Comparison of ENCODE assay signal across 27 cellular contexts in the genomic region with DNA sequence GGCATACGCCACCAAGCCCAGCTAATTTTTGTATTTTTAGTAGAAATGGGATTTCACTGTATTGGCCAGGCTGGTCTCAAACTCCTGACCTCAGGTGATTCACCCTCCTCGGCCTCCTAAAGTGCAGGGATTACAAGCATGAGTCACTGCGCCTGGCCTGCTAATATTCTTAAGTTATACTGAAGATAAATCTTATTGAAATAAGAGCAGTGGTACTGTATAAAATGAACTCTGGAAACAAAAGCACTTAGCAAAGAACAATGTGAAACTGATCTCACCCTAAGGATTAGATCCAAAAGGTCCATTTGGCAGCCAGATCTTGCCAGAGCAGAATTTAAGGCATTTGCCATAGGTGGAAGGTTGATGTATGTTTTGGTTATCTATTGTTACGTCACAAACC. TPM values are rescaled to one million over a fixed set of nuclear protein-coding genes. Genes with fewer than 3 reads are reported as not detected.
A peak's percentile ranks its signal among the peaks of the same experiment; 100 is the strongest.
DNase-seq lines count a peak whose midpoint lies in the region; ATAC-seq, FAIRE-seq and TF ChIP-seq lines count a peak whose summit lies in the region.
"Had no signal": no experiment of that assay in that cellular context is flagged by ENCODE, and none has a peak within 500 bp of the region (broad histone marks: within the 10 kb centered on the region; RNA-seq: fewer than 3 reads in every experiment).

No MANE protein-coding gene starts in this region.

- H2AFZ ChIP-seq in SK-N-SH (ENCODE audit: low read depth): no peak overlapping the region
- H2AFZ ChIP-seq in endothelial cell of umbilical vein (ENCODE audit: low read depth, low read length): no peak overlapping the region
- H2AFZ ChIP-seq: hepatocyte, neural progenitor cell had no signal

- H3K27me3 ChIP-seq in SK-N-SH (ENCODE audit: insufficient read depth): no peaks in the 10 kb centered on the region
- H3K27me3 ChIP-seq in endothelial cell of umbilical vein (ENCODE audit: control insufficient read depth in 2 of 2, insufficient read depth in 2 of 2, low read length in 2 of 2): no peaks in the 10 kb centered on the region
- H3K27me3 ChIP-seq in gastrocnemius medialis: no peaks in the 10 kb centered on the region
- H3K27me3 ChIP-seq: cardiac muscle cell, gastroesophageal sphincter, hepatocyte, neural progenitor cell, sigmoid colon had no signal

- H3K9me3 ChIP-seq in SK-N-SH: no peaks in the 10 kb centered on the region
- H3K9me3 ChIP-seq in endothelial cell of umbilical vein (replicated peaks; ENCODE audit: control insufficient read depth, insufficient read depth, low read length): no peaks in the 10 kb centered on the region
- H3K9me3 ChIP-seq in gastrocnemius medialis: no peaks in the 10 kb centered on the region
- H3K9me3 ChIP-seq: Caco-2, gastroesophageal sphincter, sigmoid colon had no signal

- H3K27ac ChIP-seq in SK-N-SH (ENCODE audit: low read depth in 2 of 2, low read length in 1 of 2): peak overlapping the region in 1 of 2 experiments; percentile 33; a peak in 2 of 4 replicates
- H3K27ac ChIP-seq in endothelial cell of umbilical vein (ENCODE audit: insufficient read depth, low read depth, low read length): no peak overlapping the region
- H3K27ac ChIP-seq in gastrocnemius medialis: peak overlapping the region; percentile 72 to 86 (median 82)
- H3K27ac ChIP-seq: C4-2B, cardiac muscle cell, gastroesophageal sphincter, hepatocyte, neural progenitor cell, sigmoid colon, VCaP had no signal

- H3K27me3 Mint-ChIP-seq in naive thymus-derived CD8-positive, alpha-beta T cell: no peaks in the 10 kb centered on the region
- peaks cover 2% of the 10 kb centered on the region for H3K27me3 Mint-ChIP-seq in activated CD4-positive, alpha-beta memory T cell treated with anti-CD3 and anti-CD28 coated beads for 36 hours
- H3K27me3 Mint-ChIP-seq: activated T-cell treated with anti-CD3 and anti-CD28 coated beads, Interleukin-2, amount 50 U/mL, for 24 hours; memory B cell had no signal

- DNase-seq in HCEC 1CT: peak; percentile 29
- no peak for DNase-seq in SK-N-SH
- DNase-seq in endothelial cell of umbilical vein (ENCODE audit: low read depth, low spot score): no peak
- peak in 1 of 2 donors; percentile 12 for DNase-seq in gastrocnemius medialis
- DNase-seq in naive thymus-derived CD8-positive, alpha-beta T cell: no peak
- no peak for DNase-seq in OCI-M2 (lab: John Stamatoyannopoulos, UW; ENCODE audit: unreplicated experiment)
- DNase-seq in activated CD4-positive, alpha-beta memory T cell treated with anti-CD3 and anti-CD28 coated beads for 36 hours: no peak
- DNase-seq: activated CD4-positive, alpha-beta T cell treated with anti-CD3 and anti-CD28 coated beads for 48 hours; activated gamma-delta T cell treated with Interleukin-2 at 50 U/mL for 16 hours; activated T-cell treated with anti-CD3 and anti-CD28 coated beads, Interleukin-2, amount 50 U/mL, for 24 hours; Caco-2; DMS79; left cardiac atrium; NCI-H1436; sigmoid colon; stimulated activated CD4-positive, alpha-beta T cell treated with anti-CD3 and anti-CD28 coated beads, Interleukin-4, amount 100 ng/mL, for 4 hours; stimulated activated naive CD4-positive, alpha-beta T cell had no signal

- H3K36me3 Mint-ChIP-seq in naive thymus-derived CD8-positive, alpha-beta T cell: peaks cover 2 to 8% (median 5%) of the 10 kb centered on the region in 3 donors
- H3K36me3 Mint-ChIP-seq in activated CD4-positive, alpha-beta memory T cell treated with anti-CD3 and anti-CD28 coated beads for 36 hours: peaks cover 3% of the 10 kb centered on the region

- no peak overlapping the region for H3K9ac ChIP-seq in SK-N-SH
- no peak overlapping the region for H3K9ac ChIP-seq in endothelial cell of umbilical vein (replicated peaks; ENCODE audit: extremely low read depth, insufficient read depth, low read length)
- H3K9ac ChIP-seq: neural progenitor cell had no signal

- no peaks in the 10 kb centered on the region for H3K79me2 ChIP-seq in SK-N-SH (ENCODE audit: insufficient read depth)
- H3K79me2 ChIP-seq in endothelial cell of umbilical vein (ENCODE audit: control insufficient read depth, insufficient read depth, low read length): no peaks in the 10 kb centered on the region

- TF ChIP-seq EP300 in SK-N-SH (IDR thresholded peaks at IDR 0.05; ENCODE audit: borderline replicate concordance in 1 of 2, low read depth in 1 of 2, low read length in 1 of 2): no peak

- no peaks in the 10 kb centered on the region for H3K9me1 ChIP-seq in endothelial cell of umbilical vein (replicated peaks; ENCODE audit: control insufficient read depth, extremely low read depth, insufficient read depth, low read length)

- H3K4me1 Mint-ChIP-seq in naive thymus-derived CD8-positive, alpha-beta T cell: peaks cover 0 to 3% (median 0%) of the 10 kb centered on the region in 4 donors
- no peaks in the 10 kb centered on the region for H3K4me1 Mint-ChIP-seq in activated CD4-positive, alpha-beta memory T cell treated with anti-CD3 and anti-CD28 coated beads for 36 hours (ENCODE audit: low read depth)
- H3K4me1 Mint-ChIP-seq: memory B cell had no signal

- 57% methylated on average over 4 of the region's 4 CpGs for WGBS in SK-N-SH (ENCODE audit: low lambda C conversion rate)

- no peak overlapping the region for H3K4me3 Mint-ChIP-seq in naive thymus-derived CD8-positive, alpha-beta T cell
- no peak overlapping the region for H3K4me3 Mint-ChIP-seq in activated CD4-positive, alpha-beta memory T cell treated with anti-CD3 and anti-CD28 coated beads for 36 hours
- H3K4me3 Mint-ChIP-seq: activated T-cell treated with anti-CD3 and anti-CD28 coated beads, Interleukin-2, amount 50 U/mL, for 24 hours; memory B cell; neural progenitor cell; T-helper 2 cell treated with Interferon-gamma antibody and Interleukin-4, amounts not matched to agents 5 μg/mL and 100 μg/mL, for 36 hours had no signal

- no peak for TF ChIP-seq RAD21 in SK-N-SH (IDR thresholded peaks at IDR 0.05; ENCODE audit: low read length)

- H4K20me1 ChIP-seq in SK-N-SH (ENCODE audit: insufficient read depth): no peaks in the 10 kb centered on the region
- H4K20me1 ChIP-seq in endothelial cell of umbilical vein (replicated peaks; ENCODE audit: control insufficient read depth, extremely low read depth, insufficient read depth, low read length): no peaks in the 10 kb centered on the region

- no peak for ATAC-seq in gastrocnemius medialis
- ATAC-seq in naive thymus-derived CD8-positive, alpha-beta T cell: no peak
- no peak for ATAC-seq in activated CD4-positive, CD25-positive, alpha-beta regulatory T cell treated with anti-CD3 and anti-CD28 coated beads, Interleukin-2, amount 50 U/mL, for 24 hours
- ATAC-seq: esophagus mucosa, gastroesophageal sphincter, left cardiac atrium had no signal

- H3K4me3 ChIP-seq in SK-N-SH (ENCODE audit: low read depth in 2 of 2, low read length in 1 of 2) (no peak overlapping the region), endothelial cell of umbilical vein (replicated peaks in 1 of 3; ENCODE audit: insufficient read depth in 1 of 3, low read depth in 1 of 3, low read length in 3 of 3) (no peak overlapping the region), gastrocnemius medialis (no peak overlapping the region)
- H3K4me3 ChIP-seq: cardiac muscle cell, gastroesophageal sphincter, hepatocyte, neural progenitor cell, sigmoid colon had no signal

- H3K9me2 ChIP-seq in SK-N-SH: no peaks in the 10 kb centered on the region

- CTCF ChIA-PET in SK-N-SH (lab: Yijun Ruan, JAX) (no interaction called here), endothelial cell of umbilical vein (lab: Charles Lee) (interaction anchor here (0.7 kb wide), 1 partner anchor 89 kb away, joined by 4 read pairs; no protein-coding TSS in a partner anchor)
- CTCF ChIA-PET in activated CD4-positive, alpha-beta memory T cell treated with anti-CD3 and anti-CD28 coated beads for 36 hours (lab: Charles Lee): no interaction called here

- H3F3A ChIP-seq in SK-N-SH (replicated peaks; ENCODE audit: insufficient read depth): no peaks in the 10 kb centered on the region

- POLR2A ChIA-PET in SK-N-SH (lab: Yijun Ruan, JAX): interaction anchor here (0.6 kb wide), 1 partner anchor 28 kb away, joined by 4 read pairs; no protein-coding TSS in a partner anchor
- POLR2A ChIA-PET in endothelial cell of umbilical vein (lab: Charles Lee): no interaction called here
- POLR2A ChIA-PET in naive thymus-derived CD8-positive, alpha-beta T cell (lab: Charles Lee): no interaction called here
- POLR2A ChIA-PET in activated CD4-positive, alpha-beta memory T cell treated with anti-CD3 and anti-CD28 coated beads for 36 hours (lab: Charles Lee): no interaction called here

- intact Hi-C loops in endothelial cell of umbilical vein (cut with micrococcal nuclease) (no loop called here), gastrocnemius medialis (cut with DNase I; ENCODE audit: low total_unique reads) (no loop called here)
- intact Hi-C loops in activated CD4-positive, alpha-beta memory T cell treated with anti-CD3 and anti-CD28 coated beads for 36 hours (cut with micrococcal nuclease): no loop called here

- no peaks in the 10 kb centered on the region for H3K9me3 Mint-ChIP-seq in naive thymus-derived CD8-positive, alpha-beta T cell
- no peaks in the 10 kb centered on the region for H3K9me3 Mint-ChIP-seq in activated CD4-positive, alpha-beta memory T cell treated with anti-CD3 and anti-CD28 coated beads for 36 hours
- H3K9me3 Mint-ChIP-seq: activated T-cell treated with anti-CD3 and anti-CD28 coated beads, Interleukin-2, amount 50 U/mL, for 24 hours; memory B cell; neural progenitor cell; T-helper 2 cell treated with Interferon-gamma antibody and Interleukin-4, amounts not matched to agents 5 μg/mL and 100 μg/mL, for 36 hours had no signal

- no peak overlapping the region for H3K4me2 ChIP-seq in SK-N-SH
- no peak overlapping the region for H3K4me2 ChIP-seq in endothelial cell of umbilical vein (ENCODE audit: insufficient read depth, low read length)
- H3K4me2 ChIP-seq: hepatocyte, neural progenitor cell had no signal

- H3K36me3 ChIP-seq in SK-N-SH (replicated peaks in 1 of 2; ENCODE audit: control insufficient read depth in 1 of 2, insufficient read depth in 2 of 2, low read length in 1 of 2) (no peaks in the 10 kb centered on the region), endothelial cell of umbilical vein (ENCODE audit: control insufficient read depth in 2 of 2, extremely low read depth in 1 of 2, insufficient read depth in 2 of 2, low read length in 2 of 2) (no peaks in the 10 kb centered on the region), gastrocnemius medialis (no peaks in the 10 kb centered on the region)
- H3K36me3 ChIP-seq: cardiac muscle cell, gastroesophageal sphincter, neural progenitor cell, sigmoid colon had no signal

- in situ Hi-C loops in gastrocnemius medialis (cut with MboI; ENCODE audit: low sequenced_read_pairs in 4 of 4): no loop called here

- TF ChIP-seq POLR2A in endothelial cell of umbilical vein (IDR thresholded peaks at IDR 0.05; ENCODE audit: low read depth, low read length): no peak
- TF ChIP-seq POLR2A in gastrocnemius medialis (IDR thresholded peaks at IDR 0.05): no peak

- H3K27ac Mint-ChIP-seq in naive thymus-derived CD8-positive, alpha-beta T cell: no peak overlapping the region
- no peak overlapping the region for H3K27ac Mint-ChIP-seq in activated CD4-positive, alpha-beta memory T cell treated with anti-CD3 and anti-CD28 coated beads for 36 hours
- H3K27ac Mint-ChIP-seq: activated T-cell treated with anti-CD3 and anti-CD28 coated beads, Interleukin-2, amount 50 U/mL, for 24 hours; memory B cell; neural progenitor cell; T-helper 2 cell treated with Interferon-gamma antibody and Interleukin-4, amounts not matched to agents 5 μg/mL and 100 μg/mL, for 36 hours had no signal

- no TSS peak for BruUV-seq in endothelial cell of umbilical vein (replicated peaks; lab: Mats Ljungman, UMichigan)

- no peak for FAIRE-seq in endothelial cell of umbilical vein (lab: Jason Lieb, UNC)

- no peak for TF ChIP-seq CTCF in SK-N-SH (IDR thresholded peaks at IDR 0.05)
- no peak for TF ChIP-seq CTCF in endothelial cell of umbilical vein (IDR thresholded peaks at IDR 0.05; ENCODE audit: extremely low read depth in 1 of 2, insufficient read depth in 1 of 2, low read depth in 1 of 2, low read length in 2 of 2)
- TF ChIP-seq CTCF in gastrocnemius medialis (IDR thresholded peaks at IDR 0.05 in 4 of 5, conservative IDR thresholded peaks at IDR 0.05 in 1 of 5): no peak

- dilution Hi-C loops in endothelial cell of umbilical vein (cut with MboI; ENCODE audit: extremely low pct_ligation_motif_present, low sequenced_read_pairs): no loop called here

- H3K4me1 ChIP-seq in SK-N-SH (ENCODE audit: control insufficient read depth in 1 of 2, insufficient read depth in 2 of 2, low read depth in 1 of 2, low read length in 1 of 2) (no peaks in the 10 kb centered on the region; a peak in 1 of 4 replicates), endothelial cell of umbilical vein (ENCODE audit: control insufficient read depth, extremely low read depth, insufficient read depth, low read length) (peaks cover 14% of the 10 kb centered on the region), gastrocnemius medialis (peaks cover 70 to 74% of the 10 kb centered on the region in 2 donors)
- H3K4me1 ChIP-seq: gastroesophageal sphincter had no signal

RNA-seq across cellular contexts. Expression of gene CYSTM1, which starts 27.1 kb away (rescaled TPM):
- polyA plus RNA-seq in SK-N-SH (2012; rRNA removed) (27.1 and 29.3 TPM in 2 replicates), endothelial cell of umbilical vein (41.5 and 50.4 TPM in 2 replicates)
- polyA plus RNA-seq in SK-N-SH (2012; cell fraction: cytosol; rRNA removed): 22.0 and 22.6 TPM in 2 replicates
- polyA plus RNA-seq in SK-N-SH (2012; cell fraction: nucleus; rRNA removed): 9.9 and 20.2 TPM in 2 replicates
- total RNA-seq in endothelial cell of umbilical vein (28.9 and 36.0 TPM in 2 replicates), gastrocnemius medialis (100 to 1,000 TPM; 304 to 593 (median 336) TPM)
- polyA plus RNA-seq in endothelial cell of umbilical vein (2011; cell fraction: cytosol; rRNA removed): 26.3 and 29.5 TPM in 2 replicates
- 6.8 and 12.5 TPM in 2 replicates for polyA plus RNA-seq in endothelial cell of umbilical vein (2011; cell fraction: nucleus; rRNA removed)
- 22.8 and 28.5 TPM in 2 replicates for polyA plus RNA-seq in endothelial cell of umbilical vein (2012)
- 22.2 and 29.3 TPM in 2 replicates for polyA minus RNA-seq in endothelial cell of umbilical vein
- polyA minus RNA-seq in endothelial cell of umbilical vein (2011; cell fraction: cytosol; rRNA and poly(A)+ RNA removed): 64.1 TPM
- 5.0 and 6.4 TPM in 2 replicates for polyA minus RNA-seq in endothelial cell of umbilical vein (2011; cell fraction: nucleus; rRNA and poly(A)+ RNA removed)
- 1 to 10 TPM; 3.0 to 3.1 TPM for total RNA-seq in naive thymus-derived CD8-positive, alpha-beta T cell
- 1 to 10 TPM; 5.1 to 6.5 (median 6.3) TPM for polyA plus RNA-seq in naive thymus-derived CD8-positive, alpha-beta T cell
- 10 to 100 TPM; 25.2 to 26.5 TPM for total RNA-seq in activated CD4-positive, alpha-beta memory T cell treated with anti-CD3 and anti-CD28 coated beads for 36 hours
